In genomic region chr16:88566158-88566557, GRCh38 we compare ENCODE assay signal across 9 cellular contexts. TPM values are rescaled to one million over a fixed set of nuclear protein-coding genes. Genes with fewer than 3 reads are reported as not detected.
DNase-seq lines count a peak whose midpoint lies in the region; ATAC-seq and TF ChIP-seq lines count a peak whose summit lies in the region.
"Had no signal": no experiment of that assay in that cellular context is flagged by ENCODE, and none has a peak within 500 bp of the region (broad histone marks: within the 10 kb centered on the region; RNA-seq: fewer than 3 reads in every experiment).

No MANE protein-coding gene starts in this region.

- CTCF ChIA-PET in activated CD8-positive, alpha-beta memory T cell treated with anti-CD3 and anti-CD28 coated beads, Interleukin-2, amount 10 ng/mL, durations not matched to agents 7 days and 5 days (lab: Charles Lee) = interaction anchor here (1.8 kb wide), 1 partner anchor 67 kb away, joined by 5 read pairs; no protein-coding TSS in a partner anchor

- H3K27ac Mint-ChIP-seq in activated CD8-positive, alpha-beta memory T cell treated with anti-CD3 and anti-CD28 coated beads, Interleukin-2, amount 10 ng/mL, durations not matched to agents 7 days and 5 days = no peak overlapping the region
- no peak overlapping the region for H3K27ac Mint-ChIP-seq in osteocyte (ENCODE audit: unreplicated experiment)
- H3K27ac Mint-ChIP-seq: activated naive CD4-positive, alpha-beta T cell treated with anti-CD3 and anti-CD28 coated beads, Interleukin-2, amount 50 U/mL, for 24 hours had no signal

- peaks cover 3% of the 10 kb centered on the region for H3K27me3 Mint-ChIP-seq in activated CD8-positive, alpha-beta memory T cell treated with anti-CD3 and anti-CD28 coated beads, Interleukin-2, amount 10 ng/mL, durations not matched to agents 7 days and 5 days
- H3K27me3 Mint-ChIP-seq in osteocyte (ENCODE audit: unreplicated experiment) = no peaks in the 10 kb centered on the region
- H3K27me3 Mint-ChIP-seq: activated naive CD4-positive, alpha-beta T cell treated with anti-CD3 and anti-CD28 coated beads, Interleukin-2, amount 50 U/mL, for 24 hours had no signal

- no peak for ATAC-seq in activated CD8-positive, alpha-beta memory T cell treated with anti-CD3 and anti-CD28 coated beads, Interleukin-2, amount 10 ng/mL, durations not matched to agents 7 days and 5 days

- no peaks in the 10 kb centered on the region for H3K36me3 Mint-ChIP-seq in activated CD8-positive, alpha-beta memory T cell treated with anti-CD3 and anti-CD28 coated beads, Interleukin-2, amount 10 ng/mL, durations not matched to agents 7 days and 5 days
- no peaks in the 10 kb centered on the region for H3K36me3 Mint-ChIP-seq in osteocyte (ENCODE audit: unreplicated experiment)
- H3K36me3 Mint-ChIP-seq: activated naive CD4-positive, alpha-beta T cell treated with anti-CD3 and anti-CD28 coated beads, Interleukin-2, amount 50 U/mL, for 24 hours had no signal

- DNase-seq in HK-2 (ENCODE audit: unreplicated experiment) = peak; percentile 14
- peak; percentile 51 for DNase-seq in activated CD8-positive, alpha-beta memory T cell treated with anti-CD3 and anti-CD28 coated beads, Interleukin-2, amount 10 ng/mL, durations not matched to agents 7 days and 5 days
- peak; percentile 18 for DNase-seq in fibroblast of the conjunctiva (ENCODE audit: low read depth)
- DNase-seq in stimulated activated CD8-positive, alpha-beta memory T cell treated with anti-CD3 and anti-CD28 coated beads, Interleukin-12 subunit alpha, Interleukin-12 subunit beta, amount 100 ng/mL, for 24 hours (ENCODE audit: extremely low read depth) = peak; percentile 41
- no peak for DNase-seq in D341Med (ENCODE audit: low spot score)
- DNase-seq in DMS153 treated with DMSO at 0.1 percent for 48 hours (lab: John Stamatoyannopoulos, UW; ENCODE audit: unreplicated experiment) = no peak
- DNase-seq in osteocyte (ENCODE audit: extremely low spot score, unreplicated experiment) = no peak
- DNase-seq: NCI-H1092 had no signal

- H3K4me1 Mint-ChIP-seq in activated CD8-positive, alpha-beta memory T cell treated with anti-CD3 and anti-CD28 coated beads, Interleukin-2, amount 10 ng/mL, durations not matched to agents 7 days and 5 days = peaks cover 16% of the 10 kb centered on the region
- peaks cover 13% of the 10 kb centered on the region for H3K4me1 Mint-ChIP-seq in osteocyte (ENCODE audit: unreplicated experiment)

- H3K9me3 Mint-ChIP-seq in activated CD8-positive, alpha-beta memory T cell treated with anti-CD3 and anti-CD28 coated beads, Interleukin-2, amount 10 ng/mL, durations not matched to agents 7 days and 5 days (ENCODE audit: low read depth) = no peaks in the 10 kb centered on the region
- H3K9me3 Mint-ChIP-seq in osteocyte (ENCODE audit: unreplicated experiment) = no peaks in the 10 kb centered on the region
- H3K9me3 Mint-ChIP-seq: activated naive CD4-positive, alpha-beta T cell treated with anti-CD3 and anti-CD28 coated beads, Interleukin-2, amount 50 U/mL, for 24 hours had no signal

- H3K4me3 Mint-ChIP-seq in activated CD8-positive, alpha-beta memory T cell treated with anti-CD3 and anti-CD28 coated beads, Interleukin-2, amount 10 ng/mL, durations not matched to agents 7 days and 5 days = no peak overlapping the region
- H3K4me3 Mint-ChIP-seq in osteocyte (ENCODE audit: unreplicated experiment) = no peak overlapping the region
- H3K4me3 Mint-ChIP-seq: activated naive CD4-positive, alpha-beta T cell treated with anti-CD3 and anti-CD28 coated beads, Interleukin-2, amount 50 U/mL, for 24 hours had no signal

- no peak for TF ChIP-seq CTCF in osteocyte (IDR thresholded peaks at IDR 0.05)

RNA-seq across cellular contexts. Expression of gene ZC3H18, which starts 4.0 kb away (rescaled TPM):
- 10 to 100 TPM; 88.1 to 93.9 TPM for total RNA-seq in activated CD8-positive, alpha-beta memory T cell treated with anti-CD3 and anti-CD28 coated beads, Interleukin-2, amount 10 ng/mL, durations not matched to agents 7 days and 5 days
- total RNA-seq in osteocyte = 49.8 and 50.2 TPM in 2 replicates

Comparison
In these comparisons a context has a peak if more than half of its experiments do, and no peak if none do; other contexts are left out.
1. DNase-seq: peak in HK-2 (single experiment), activated CD8-positive, alpha-beta memory T cell treated with anti-CD3 and anti-CD28 coated beads, Interleukin-2, amount 10 ng/mL, durations not matched to agents 7 days and 5 days (single experiment), fibroblast of the conjunctiva (single experiment) and stimulated activated CD8-positive, alpha-beta memory T cell treated with anti-CD3 and anti-CD28 coated beads, Interleukin-12 subunit alpha, Interleukin-12 subunit beta, amount 100 ng/mL, for 24 hours (single experiment); none in D341Med (single experiment), DMS153 treated with DMSO at 0.1 percent for 48 hours (single experiment) and osteocyte (single experiment).